In the genomic region with DNA sequence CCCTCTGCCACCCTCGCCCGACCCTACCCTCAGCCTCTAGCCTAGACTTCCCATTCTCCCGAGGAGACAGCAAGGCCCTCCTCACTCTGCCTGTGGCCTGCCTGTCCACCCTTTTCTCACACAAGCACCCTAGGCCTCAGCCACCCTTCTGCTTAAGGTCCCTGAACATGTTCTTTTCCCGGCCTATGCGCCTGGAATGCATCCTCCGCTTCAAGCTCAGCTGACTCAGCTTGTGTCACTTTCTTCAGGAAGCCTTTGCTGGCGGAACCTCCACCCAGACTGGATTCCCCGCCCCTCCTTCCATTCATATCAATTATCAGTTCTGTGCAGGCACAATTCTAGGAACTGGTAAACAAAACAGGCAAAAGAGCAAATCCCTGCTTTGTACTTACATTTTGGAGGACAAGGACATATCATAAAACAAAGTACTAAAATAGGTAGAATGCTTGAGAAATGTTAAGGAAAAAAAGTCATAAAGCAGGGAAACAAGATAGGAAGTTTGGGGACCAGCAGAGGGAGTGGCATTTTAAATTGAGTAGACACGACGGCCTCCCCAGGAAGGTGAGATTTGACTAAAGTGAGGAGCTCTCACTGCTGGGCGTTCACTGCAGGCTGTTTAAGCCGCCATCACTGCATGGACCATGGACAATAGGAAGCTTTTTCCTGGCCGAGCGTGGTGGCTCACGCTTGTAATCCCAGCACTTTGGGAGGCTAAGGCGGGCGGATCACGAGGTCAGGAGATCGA, we compare ENCODE assay signal across 12 cellular contexts. TPM values are rescaled to one million over a fixed set of nuclear protein-coding genes. Genes with fewer than 3 reads are reported as not detected.
DNase-seq lines count a peak whose midpoint lies in the region; ATAC-seq, FAIRE-seq and TF ChIP-seq lines count a peak whose summit lies in the region.
"Had no signal": no experiment of that assay in that cellular context is flagged by ENCODE, and none has a peak within 500 bp of the region (broad histone marks: within the 10 kb centered on the region; RNA-seq: fewer than 3 reads in every experiment).

No MANE protein-coding gene starts in this region.

- H3K36me3 ChIP-seq in right lobe of liver (peaks cover 0 to 21% (median under 1%) of the 10 kb centered on the region in 4 donors), HepG2 (replicated peaks in 1 of 2; ENCODE audit: control insufficient read depth in 1 of 2, insufficient read depth in 2 of 2, low read length in 2 of 2) (peaks cover 16 to 28% of the 10 kb centered on the region in 2 experiments), mucosa of descending colon (ENCODE audit: low read depth) (no peaks in the 10 kb centered on the region)
- peaks cover 13% of the 10 kb centered on the region for H3K36me3 ChIP-seq in effector memory CD4-positive, alpha-beta T cell (ENCODE audit: control insufficient read depth, insufficient read depth, low read length)

- POLR2A ChIA-PET in HepG2 (lab: Yijun Ruan, JAX), result interaction anchor here (1.4 kb wide), 2 partner anchors 18 to 20 kb away, joined by 4 to 7 read pairs; a partner anchor contains a TSS

- H3K4me1 Mint-ChIP-seq in activated T-cell treated with anti-CD3 and anti-CD28 coated beads, Interleukin-2, amount 50 U/mL, for 72 hours (ENCODE audit: low read depth), result peaks cover 23% of the 10 kb centered on the region

- no TSS peak for BruUV-seq in HepG2 (replicated peaks; lab: Mats Ljungman, UMichigan)

- H3K9ac ChIP-seq in HepG2 (ENCODE audit: insufficient read depth, low read depth, low read length), result no peak overlapping the region

- ATAC-seq in right lobe of liver, result peak; percentile 18 to 57 (median 38)
- ATAC-seq in HepG2, result no peak
- ATAC-seq in activated T-cell treated with anti-CD3 and anti-CD28 coated beads, Interleukin-2, amount 50 U/mL, for 72 hours (replicated peaks in 1 of 2), result no peak
- ATAC-seq in mucosa of descending colon, result no peak
- ATAC-seq: A549 had no signal

- no peak overlapping the region for H2AFZ ChIP-seq in HepG2 (ENCODE audit: low read length)

- no peaks in the 10 kb centered on the region for H3K79me2 ChIP-seq in HepG2 (ENCODE audit: insufficient read depth, low read length)

- H3K4me1 ChIP-seq in right lobe of liver, result peaks cover 0 to 8% (median 3%) of the 10 kb centered on the region in 4 donors
- H3K4me1 ChIP-seq in HepG2 (ENCODE audit: insufficient read depth, low read length), result peaks cover 18% of the 10 kb centered on the region
- H3K4me1 ChIP-seq in mucosa of descending colon (ENCODE audit: low read depth), result peaks cover 5% of the 10 kb centered on the region
- H3K4me1 ChIP-seq in effector memory CD4-positive, alpha-beta T cell (ENCODE audit: control insufficient read depth, insufficient read depth, low read length, poor library complexity, severe bottlenecking), result no peaks in the 10 kb centered on the region

- H3K9me3 ChIP-seq in right lobe of liver (no peaks in the 10 kb centered on the region), HepG2 (ENCODE audit: low read length) (no peaks in the 10 kb centered on the region), mucosa of descending colon (no peaks in the 10 kb centered on the region)
- no peaks in the 10 kb centered on the region for H3K9me3 ChIP-seq in effector memory CD4-positive, alpha-beta T cell (ENCODE audit: control insufficient read depth, low read length)
- H3K9me3 ChIP-seq: A549 had no signal

- H3K27ac ChIP-seq in right lobe of liver, result peak overlapping the region in 1 of 3 donors; percentile 2
- H3K27ac ChIP-seq in HepG2 (ENCODE audit: extremely low read length, insufficient read depth, low read length), result no peak overlapping the region
- no peak overlapping the region for H3K27ac ChIP-seq in effector memory CD4-positive, alpha-beta T cell (ENCODE audit: insufficient read depth, low read length, poor library complexity, severe bottlenecking)
- H3K27ac ChIP-seq: A549 had no signal

- DNase-seq in right lobe of liver (peak in 1 of 3 donors; percentile 40), HepG2 (ENCODE audit: low spot score) (no peak), dedifferentiated amniotic fluid mesenchymal stem cell (ENCODE audit: extremely low spot score) (peak; percentile 8), kidney tubule cell (ENCODE audit: low spot score) (peak; percentile 68), ureter (ENCODE audit: low spot score) (no peak), mucosa of descending colon (no peak)
- DNase-seq in activated T-cell treated with anti-CD3 and anti-CD28 coated beads, Interleukin-2, amount 50 U/mL, for 72 hours, result no peak
- DNase-seq in effector memory CD4-positive, alpha-beta T cell, result no peak
- DNase-seq: NCI-H2171 treated with DMSO at 0.1 percent for 48 hours had no signal

- H3K4me3 ChIP-seq in right lobe of liver (no peak overlapping the region), HepG2 (replicated peaks in 1 of 3; ENCODE audit: insufficient read depth in 1 of 3, low read depth in 2 of 3, low read length in 3 of 3) (no peak overlapping the region), mucosa of descending colon (no peak overlapping the region)
- no peak overlapping the region for H3K4me3 ChIP-seq in effector memory CD4-positive, alpha-beta T cell (ENCODE audit: insufficient read depth, low read depth, low read length, poor library complexity, severe bottlenecking)
- H3K4me3 ChIP-seq: A549 had no signal

- H3K27me3 Mint-ChIP-seq in activated T-cell treated with anti-CD3 and anti-CD28 coated beads, Interleukin-2, amount 50 U/mL, for 72 hours (ENCODE audit: low read depth), result peaks cover 5% of the 10 kb centered on the region
- H3K27me3 Mint-ChIP-seq: progenitor cell of endocrine pancreas had no signal

- no peak for TF ChIP-seq CTCF in right lobe of liver (IDR thresholded peaks at IDR 0.05)
- TF ChIP-seq CTCF in HepG2 (CRISPR knock-in tag; IDR thresholded peaks at IDR 0.05), result no peak
- no peak for TF ChIP-seq CTCF in mucosa of descending colon (IDR thresholded peaks at IDR 0.05)

- FAIRE-seq in HepG2 (lab: Jason Lieb, UNC), result no peak
- FAIRE-seq: A549, G401.6 had no signal

- 71% methylated on average over 15 of the region's 19 CpGs for WGBS in right lobe of liver (ENCODE audit: insufficient coverage, low coverage, low lambda C conversion rate, missing lambda C conversion rate)
- WGBS in HepG2 (ENCODE audit: low lambda C conversion rate), result 94% methylated on average over 19 of the region's 19 CpGs

- TF ChIP-seq RAD21 in HepG2 (CRISPR knock-in tag; IDR thresholded peaks at IDR 0.05), result no peak

- CTCF ChIA-PET in HepG2 (lab: Yijun Ruan, JAX; ENCODE audit: low intra/inter-chr PET ratio, low total read pairs), result no interaction called here

- no peaks in the 10 kb centered on the region for H3K9me3 Mint-ChIP-seq in activated T-cell treated with anti-CD3 and anti-CD28 coated beads, Interleukin-2, amount 50 U/mL, for 72 hours

- H3K27me3 ChIP-seq in right lobe of liver (no peaks in the 10 kb centered on the region), HepG2 (ENCODE audit: control insufficient read depth in 1 of 2, insufficient read depth in 2 of 2, low read length in 2 of 2) (no peaks in the 10 kb centered on the region)
- H3K27me3 ChIP-seq in effector memory CD4-positive, alpha-beta T cell (replicated peaks; ENCODE audit: control insufficient read depth, insufficient read depth, low read length, poor library complexity, severe bottlenecking), result no peaks in the 10 kb centered on the region

- intact Hi-C loops in right lobe of liver (cut with DNase I), result no loop called here
- intact Hi-C loops in HepG2 (cut with micrococcal nuclease; ENCODE audit: unreplicated experiment), result no loop called here
- intact Hi-C loops in mucosa of descending colon (cut with DNase I, micrococcal nuclease), result no loop called here

- no peak for TF ChIP-seq POLR2A in right lobe of liver (IDR thresholded peaks at IDR 0.05)
- TF ChIP-seq POLR2A in HepG2 (IDR thresholded peaks at IDR 0.05; ENCODE audit: insufficient read depth in 1 of 2, low read depth in 2 of 2, low read length in 2 of 2), result no peak

- no peaks in the 10 kb centered on the region for H4K20me1 ChIP-seq in HepG2 (ENCODE audit: insufficient read depth, low read length)

- TF ChIP-seq EP300 in HepG2 (IDR thresholded peaks at IDR 0.05; ENCODE audit: low read depth in 2 of 2, low read length in 2 of 2), result no peak
- TF ChIP-seq EP300 in HepG2 (CRISPR knock-in tag; IDR thresholded peaks at IDR 0.05; ENCODE audit: borderline replicate concordance), result no peak

- no peak overlapping the region for H3K27ac Mint-ChIP-seq in activated T-cell treated with anti-CD3 and anti-CD28 coated beads, Interleukin-2, amount 50 U/mL, for 72 hours
- H3K27ac Mint-ChIP-seq: progenitor cell of endocrine pancreas had no signal

- no peak overlapping the region for H3K4me3 Mint-ChIP-seq in activated T-cell treated with anti-CD3 and anti-CD28 coated beads, Interleukin-2, amount 50 U/mL, for 72 hours

- H3K36me3 Mint-ChIP-seq in activated T-cell treated with anti-CD3 and anti-CD28 coated beads, Interleukin-2, amount 50 U/mL, for 72 hours (ENCODE audit: insufficient read depth in 2 of 2), result peaks cover 5 to 10% of the 10 kb centered on the region in 2 donors

- H3K4me2 ChIP-seq in HepG2 (ENCODE audit: low read depth, low read length), result no peak overlapping the region
- H3K4me2 ChIP-seq: A549 had no signal

- in situ Hi-C loops in HepG2 (cut with HindIII; ENCODE audit: extremely low pct_ligation_motif_present, low pct_unique_long_range_greater_than_20kb), result no loop called here

RNA-seq across cellular contexts. Expression of a gene that starts 17.9 kb away (rescaled TPM):
- total RNA-seq in right lobe of liver (10 to 100 TPM in 2 of 6 experiments, 1 to 10 TPM in 4; 2.5 to 21.8 (median 8.5) TPM), HepG2 (2016; rRNA removed; fragmentation: Illumina TruSeq; extraction: Trizol) (15.6 and 26.2 TPM in 2 replicates), ureter (54.1 TPM), mucosa of descending colon (10 to 100 TPM; 25.9 to 28.7 (median 26.3) TPM)
- total RNA-seq in HepG2 (2016; cell fraction: cytosol; rRNA removed; fragmentation: Illumina TruSeq; extraction: Trizol; ENCODE audit: low read depth), result 27.4 and 27.8 TPM in 2 replicates
- total RNA-seq in HepG2 (2016; cell fraction: insoluble cytoplasmic fraction; rRNA removed; fragmentation: Illumina TruSeq; extraction: Trizol), result 15.2 and 25.3 TPM in 2 replicates
- total RNA-seq in HepG2 (2016; cell fraction: membrane; rRNA removed; fragmentation: Illumina TruSeq; extraction: Trizol), result 30.7 and 34.5 TPM in 2 replicates
- 44.8 and 54.3 TPM in 2 replicates for total RNA-seq in HepG2 (2016; cell fraction: nucleus; rRNA removed; fragmentation: Illumina TruSeq; extraction: Trizol)
- 41.2 and 44.8 TPM in 2 replicates for polyA plus RNA-seq in HepG2 (2011; rRNA removed)
- polyA plus RNA-seq in HepG2 (2011; cell fraction: cytosol; rRNA removed), result 19.6 and 22.7 TPM in 2 replicates
- 170 and 182 TPM in 2 replicates for polyA plus RNA-seq in HepG2 (2011; cell fraction: nucleus; rRNA removed)
- polyA plus RNA-seq in HepG2 (2012), result 32.8 and 56.1 TPM in 2 replicates
- 24.3 and 28.6 TPM in 2 replicates for polyA plus RNA-seq in HepG2 (2016; cell fraction: cytosol; fragmentation: Illumina TruSeq; extraction: Trizol; ENCODE audit: low read depth)
- polyA plus RNA-seq in HepG2 (2016; cell fraction: insoluble cytoplasmic fraction; fragmentation: Illumina TruSeq; extraction: Trizol; ENCODE audit: low read depth), result 32.2 and 33.6 TPM in 2 replicates
- polyA plus RNA-seq in HepG2 (2016; cell fraction: membrane; fragmentation: Illumina TruSeq; extraction: Trizol; ENCODE audit: low read depth), result 28.4 and 32.2 TPM in 2 replicates
- polyA plus RNA-seq in HepG2 (2016; cell fraction: nucleus; fragmentation: Illumina TruSeq; extraction: Trizol; ENCODE audit: insufficient read depth, low read depth), result 126 and 147 TPM in 2 replicates
- polyA minus RNA-seq in HepG2 (2011; rRNA and poly(A)+ RNA removed; ENCODE audit: low replicate concordance), result 34.4 and 149 TPM in 2 replicates
- 6.9 and 12.8 TPM in 2 replicates for polyA minus RNA-seq in HepG2 (2011; cell fraction: cytosol; rRNA and poly(A)+ RNA removed)
- 67.3 and 72.4 TPM in 2 replicates for polyA minus RNA-seq in HepG2 (2011; cell fraction: nucleus; rRNA and poly(A)+ RNA removed)
- 100 to 1,000 TPM; 119 to 137 TPM for total RNA-seq in activated T-cell treated with anti-CD3 and anti-CD28 coated beads, Interleukin-2, amount 50 U/mL, for 72 hours

RNA-seq across cellular contexts. Expression of a gene that starts 19.6 kb away (rescaled TPM):
- total RNA-seq in right lobe of liver (10 to 100 TPM in 5 of 6 experiments, 1 to 10 TPM in 1; 9.7 to 16.0 (median 12.9) TPM), HepG2 (2016; rRNA removed; fragmentation: Illumina TruSeq; extraction: Trizol) (30.6 and 36.5 TPM in 2 replicates), ureter (67.9 TPM), mucosa of descending colon (10 to 100 TPM; 37.7 to 44.1 (median 43.0) TPM)
- 3.8 and 4.1 TPM in 2 replicates for total RNA-seq in HepG2 (2016; cell fraction: cytosol; rRNA removed; fragmentation: Illumina TruSeq; extraction: Trizol; ENCODE audit: low read depth)
- 30.2 and 33.9 TPM in 2 replicates for total RNA-seq in HepG2 (2016; cell fraction: insoluble cytoplasmic fraction; rRNA removed; fragmentation: Illumina TruSeq; extraction: Trizol)
- total RNA-seq in HepG2 (2016; cell fraction: membrane; rRNA removed; fragmentation: Illumina TruSeq; extraction: Trizol), result 10.8 and 12.6 TPM in 2 replicates
- 61.4 and 61.7 TPM in 2 replicates for total RNA-seq in HepG2 (2016; cell fraction: nucleus; rRNA removed; fragmentation: Illumina TruSeq; extraction: Trizol)
- 16.2 and 17.6 TPM in 2 replicates for polyA plus RNA-seq in HepG2 (2011; rRNA removed)
- polyA plus RNA-seq in HepG2 (2011; cell fraction: cytosol; rRNA removed), result 5.5 and 9.1 TPM in 2 replicates
- 32.6 and 39.1 TPM in 2 replicates for polyA plus RNA-seq in HepG2 (2011; cell fraction: nucleus; rRNA removed)
- 21.8 and 23.1 TPM in 2 replicates for polyA plus RNA-seq in HepG2 (2012)
- 0.74 and 0.87 TPM in 2 replicates for polyA plus RNA-seq in HepG2 (2016; cell fraction: cytosol; fragmentation: Illumina TruSeq; extraction: Trizol; ENCODE audit: low read depth)
- 23.7 and 25.3 TPM in 2 replicates for polyA plus RNA-seq in HepG2 (2016; cell fraction: insoluble cytoplasmic fraction; fragmentation: Illumina TruSeq; extraction: Trizol; ENCODE audit: low read depth)
- 2.6 and 2.7 TPM in 2 replicates for polyA plus RNA-seq in HepG2 (2016; cell fraction: membrane; fragmentation: Illumina TruSeq; extraction: Trizol; ENCODE audit: low read depth)
- 62.4 and 65.2 TPM in 2 replicates for polyA plus RNA-seq in HepG2 (2016; cell fraction: nucleus; fragmentation: Illumina TruSeq; extraction: Trizol; ENCODE audit: insufficient read depth, low read depth)
- 30.1 and 32.8 TPM in 2 replicates for polyA minus RNA-seq in HepG2 (2011; rRNA and poly(A)+ RNA removed; ENCODE audit: low replicate concordance)
- 22.1 and 26.7 TPM in 2 replicates for polyA minus RNA-seq in HepG2 (2011; cell fraction: cytosol; rRNA and poly(A)+ RNA removed)
- polyA minus RNA-seq in HepG2 (2011; cell fraction: nucleus; rRNA and poly(A)+ RNA removed), result 106 and 121 TPM in 2 replicates
- 10 to 100 TPM; 39.5 to 43.3 TPM for total RNA-seq in activated T-cell treated with anti-CD3 and anti-CD28 coated beads, Interleukin-2, amount 50 U/mL, for 72 hours

Comparison
In these comparisons a context has a peak if more than half of its experiments do, and no peak if none do; other contexts are left out.
1. ATAC-seq: peak in right lobe of liver (4 of 4); none in HepG2 (single experiment), activated T-cell treated with anti-CD3 and anti-CD28 coated beads, Interleukin-2, amount 50 U/mL, for 72 hours (0 of 2) and mucosa of descending colon (single experiment).
2. DNase-seq: peak in dedifferentiated amniotic fluid mesenchymal stem cell (single experiment) and kidney tubule cell (single experiment); none in HepG2 (single experiment), ureter (single experiment), activated T-cell treated with anti-CD3 and anti-CD28 coated beads, Interleukin-2, amount 50 U/mL, for 72 hours (0 of 2), mucosa of descending colon (0 of 3) and effector memory CD4-positive, alpha-beta T cell (0 of 3).